In genomic region chr10:114624422-114624821, GRCh38 we compare ENCODE assay signal across 15 cellular contexts. TPM values are rescaled to one million over a fixed set of nuclear protein-coding genes. Genes with fewer than 3 reads are reported as not detected.
DNase-seq lines count a peak whose midpoint lies in the region; ATAC-seq and TF ChIP-seq lines count a peak whose summit lies in the region.
"Had no signal": no experiment of that assay in that cellular context is flagged by ENCODE, and none has a peak within 500 bp of the region (broad histone marks: within the 10 kb centered on the region; RNA-seq: fewer than 3 reads in every experiment).

No MANE protein-coding gene starts in this region.

- no peak overlapping the region for H2BK120ac ChIP-seq in mesendoderm (ENCODE audit: low read depth, low read length)

- peaks cover 0 to 23% (median 0%) of the 10 kb centered on the region in 9 donors for H3K36me3 ChIP-seq in heart left ventricle
- H3K36me3 ChIP-seq in mesendoderm (ENCODE audit: control insufficient read depth, insufficient read depth, low read length), result no peaks in the 10 kb centered on the region
- no peaks in the 10 kb centered on the region for H3K36me3 ChIP-seq in upper lobe of left lung
- no peaks in the 10 kb centered on the region for H3K36me3 ChIP-seq in mucosa of descending colon (ENCODE audit: low read depth)
- H3K36me3 ChIP-seq: tibial nerve had no signal

- no peaks in the 10 kb centered on the region for H3K79me2 ChIP-seq in mesendoderm (ENCODE audit: control insufficient read depth, insufficient read depth, low read length)
- H3K79me2 ChIP-seq: parathyroid adenoma had no signal

- in situ Hi-C loops in G401 (cut with HindIII; ENCODE audit: low sequenced_read_pairs), result no loop called here

- no peaks in the 10 kb centered on the region for H3K79me1 ChIP-seq in mesendoderm (ENCODE audit: low read length)

- peak overlapping the region; percentile 39 for H3K18ac ChIP-seq in mesendoderm (ENCODE audit: low read length)

- TF ChIP-seq CTCF in heart left ventricle (IDR thresholded peaks at IDR 0.05) (no peak), coronary artery (IDR thresholded peaks at IDR 0.05) (no peak), upper lobe of left lung (IDR thresholded peaks at IDR 0.05) (no peak), mucosa of descending colon (IDR thresholded peaks at IDR 0.05) (no peak)

- no peak overlapping the region for H3K9ac ChIP-seq in mesendoderm (ENCODE audit: low read length)
- H3K9ac ChIP-seq: parathyroid adenoma had no signal

- no peak for TF ChIP-seq EP300 in upper lobe of left lung (IDR thresholded peaks at IDR 0.05)

- H3K27me3 ChIP-seq in heart left ventricle (no peaks in the 10 kb centered on the region), mesendoderm (ENCODE audit: insufficient read depth, low read length, poor library complexity) (no peaks in the 10 kb centered on the region), upper lobe of left lung (no peaks in the 10 kb centered on the region)
- H3K27me3 ChIP-seq: foreskin keratinocyte, tibial nerve had no signal

- no peak overlapping the region for H3K4me2 ChIP-seq in mesendoderm (ENCODE audit: low read length)

- 69 to 91% (median 80%) methylated on average over 2 of the region's 2 CpGs for WGBS in heart left ventricle, 4 donors
- no CpG with 5 or more reads among the region's 2 CpGs for WGBS in mesendoderm (ENCODE audit: extremely low coverage, insufficient coverage, low lambda C conversion rate)
- 86 to 94% methylated on average over 2 of the region's 2 CpGs for WGBS in upper lobe of left lung, 2 donors

- intact Hi-C loops in heart left ventricle (cut with DNase I), result loop anchor here in 2 of 10 donors (10.0 kb wide), 2 partner anchors 140 to 150 kb away; no protein-coding TSS in a partner anchor
- intact Hi-C loops in left ventricle myocardium superior (cut with micrococcal nuclease), result no loop called here
- intact Hi-C loops in mucosa of descending colon (cut with DNase I, micrococcal nuclease), result no loop called here

- H3K27ac ChIP-seq in heart left ventricle (peak overlapping the region; percentile 7 to 91 (median 63)), coronary artery (peak overlapping the region; percentile 41 to 56), mesendoderm (ENCODE audit: low read depth, low read length) (no peak overlapping the region), upper lobe of left lung (peak overlapping the region; percentile 8 to 51 (median 42))
- H3K27ac ChIP-seq: foreskin keratinocyte, parathyroid adenoma had no signal

- H3K9me3 ChIP-seq in heart left ventricle, result peaks cover 0 to 8% (median 0%) of the 10 kb centered on the region in 12 donors
- H3K9me3 ChIP-seq in upper lobe of left lung, result no peaks in the 10 kb centered on the region
- no peaks in the 10 kb centered on the region for H3K9me3 ChIP-seq in mucosa of descending colon

- no peak overlapping the region for H2BK5ac ChIP-seq in mesendoderm (ENCODE audit: low read length)

- ATAC-seq in heart left ventricle (no peak), left ventricle myocardium superior (no peak), upper lobe of left lung (ENCODE audit: low FRiP score in 2 of 2) (no peak), mucosa of descending colon (no peak)
- ATAC-seq: CD8-positive, alpha-beta T cell had no signal

- DNase-seq in heart left ventricle (no peak), left ventricle myocardium superior (no peak), coronary artery (ENCODE audit: low spot score) (no peak), mesendoderm (no peak), upper lobe of left lung (no peak), G401 (ENCODE audit: low spot score) (no peak), mucosa of descending colon (no peak)
- no peak for DNase-seq in effector CD4-positive, alpha-beta T cell
- DNase-seq: activated CD8-positive, alpha-beta memory T cell treated with anti-CD3 and anti-CD28 coated beads, Interleukin-2, amount 10 ng/mL, durations not matched to agents 7 days and 5 days; activated gamma-delta T cell treated with Interleukin-2 at 50 U/mL for 16 hours; CD8-positive, alpha-beta T cell; NCI-H1092 treated with DMSO at 0.1 percent for 48 hours had no signal

- H3K4me3 ChIP-seq in heart left ventricle (peak overlapping the region in 1 of 12 donors; percentile 15), coronary artery (no peak overlapping the region), mesendoderm (ENCODE audit: low read length) (no peak overlapping the region), upper lobe of left lung (no peak overlapping the region), mucosa of descending colon (no peak overlapping the region)
- H3K4me3 ChIP-seq: tibial nerve had no signal

- H3K4ac ChIP-seq in mesendoderm (ENCODE audit: low read depth, low read length), result no peak overlapping the region

- no peak overlapping the region for H3K23ac ChIP-seq in mesendoderm (ENCODE audit: low read length)

- H3K4me1 ChIP-seq in heart left ventricle, result peaks cover 14 to 97% (median 56%) of the 10 kb centered on the region in 12 donors
- peaks cover 9% of the 10 kb centered on the region for H3K4me1 ChIP-seq in mesendoderm (ENCODE audit: control insufficient read depth, low read depth, low read length)
- peaks cover 12 to 22% (median 14%) of the 10 kb centered on the region in 4 donors for H3K4me1 ChIP-seq in upper lobe of left lung
- H3K4me1 ChIP-seq in mucosa of descending colon (ENCODE audit: low read depth), result peaks cover 30% of the 10 kb centered on the region
- H3K4me1 ChIP-seq: parathyroid adenoma had no signal

- no peak overlapping the region for H4K8ac ChIP-seq in mesendoderm (ENCODE audit: low read depth, low read length)

- TF ChIP-seq POLR2A in heart left ventricle (IDR thresholded peaks at IDR 0.05) (no peak), upper lobe of left lung (IDR thresholded peaks at IDR 0.05) (no peak)

- H4K5ac ChIP-seq in mesendoderm (ENCODE audit: low read length), result no peak overlapping the region

- H2BK15ac ChIP-seq in mesendoderm (replicated peaks; ENCODE audit: low read depth), result no peak overlapping the region

- H2AK5ac ChIP-seq in mesendoderm (ENCODE audit: low read length), result no peak overlapping the region

- H3K56ac ChIP-seq in mesendoderm (ENCODE audit: low read length), result no peak overlapping the region

RNA-seq across cellular contexts. Expression of gene ABLIM1, which starts 33.7 kb away (rescaled TPM):
- total RNA-seq in heart left ventricle, result 100 to 1,000 TPM; 491 to 713 (median 575) TPM
- polyA plus RNA-seq in heart left ventricle, result 100 to 1,000 TPM; 242 to 276 TPM
- total RNA-seq in left ventricle myocardium superior, result 808 TPM
- 49.1 TPM for polyA plus RNA-seq in mesendoderm (2013, experiment 1 of 2)
- polyA plus RNA-seq in mesendoderm (2013, experiment 2 of 2), result 50.3 TPM
- total RNA-seq in upper lobe of left lung, result 100 to 1,000 TPM in 5 of 6 donors, 10 to 100 TPM in 1; 92.2 to 153 (median 131) TPM
- 1.5 and 2.1 TPM in 2 replicates for total RNA-seq in G401 (2014; rRNA removed; shearing (Covaris generic))
- 100 to 1,000 TPM in 2 of 3 donors, 10 to 100 TPM in 1; 67.1 to 122 (median 103) TPM for total RNA-seq in mucosa of descending colon

Comparison
In these comparisons a context has a peak if more than half of its experiments do, and no peak if none do; other contexts are left out.
1. RNA of gene ABLIM1, which starts 33.7 kb away (total RNA-seq): 808 TPM in left ventricle myocardium superior (single experiment), 491 to 713 TPM in heart left ventricle, 92.2 to 153 TPM in upper lobe of left lung and 67.1 to 122 TPM in mucosa of descending colon; 1.5 to 2.1 TPM in G401; every median in the first group is over 10 times any median in the second.